ENCODE assay signal across 8 cellular contexts in genomic region chr16:3880623-3881498, GRCh38. TPM values are rescaled to one million over a fixed set of nuclear protein-coding genes. Genes with fewer than 3 reads are reported as not detected.
DNase-seq lines count a peak whose midpoint lies in the region; ATAC-seq and TF ChIP-seq lines count a peak whose summit lies in the region.

Gene CREBBP, minus strand, starts transcription at chr16:3880713. Its CDS starts 797 bp downstream, at chr16:3879916.

- peaks cover 17% of the 10 kb centered on the region for H3K4me1 ChIP-seq in PC-9 (replicated peaks; ENCODE audit: insufficient read depth)
- H3K4me1 ChIP-seq in esophagus (ENCODE audit: control insufficient read depth in 2 of 2, insufficient read depth in 2 of 2, low read length in 1 of 2): peaks cover 5 to 11% of the 10 kb centered on the region in 2 donors
- peaks cover 7% of the 10 kb centered on the region for H3K4me1 ChIP-seq in mucosa of stomach (ENCODE audit: control insufficient read depth, insufficient read depth, low read length)

- H2AFZ ChIP-seq in PC-9: peak within 1 kb of the TSS; percentile 99

- H3K36me3 ChIP-seq in PC-9 (ENCODE audit: low read depth) (0 out of 2 replicates have a peak, but pooled peaks cover 4% of the 10 kb centered on the region), esophagus (ENCODE audit: control insufficient read depth in 2 of 2, insufficient read depth in 2 of 2, low read length in 1 of 2) (no peaks in the 10 kb centered on the region), mucosa of stomach (ENCODE audit: control insufficient read depth, insufficient read depth, low read length) (no peaks in the 10 kb centered on the region)

- peak within 1 kb of the TSS; percentile 62 for H3K4me3 ChIP-seq in Jurkat, Clone E6-1 (ENCODE audit: low read length)
- H3K4me3 ChIP-seq in PC-9: peak within 1 kb of the TSS; percentile 92
- peak within 1 kb of the TSS; percentile 84 to 87 for H3K4me3 ChIP-seq in esophagus (ENCODE audit: low read depth in 1 of 2, low read length in 2 of 2)
- H3K4me3 ChIP-seq in mucosa of stomach (ENCODE audit: low read length): peak within 1 kb of the TSS; percentile 51

- POLR2A ChIA-PET in PC-9 (lab: Charles Lee; ENCODE audit: unreplicated experiment): interaction anchor here (0.5 to 1.0 kb wide), 8 partner anchors 10 to 409 kb away, joined by 3 to 16 read pairs (median 4); no protein-coding TSS in a partner anchor

- DNase-seq in DMS 273 (lab: John Stamatoyannopoulos, UW; ENCODE audit: unreplicated experiment) (peak; percentile 97), PC-9 (peak; percentile 64 to 91)
- DNase-seq in Jurkat, Clone E6-1 (ENCODE audit: low read depth, low spot score): peak; percentile 72
- peak; percentile 90 for DNase-seq in activated T-cell treated with anti-CD3 and anti-CD28 coated beads, Interleukin-2, amount 50 U/mL, for 1 hour
- peak; percentile 83 for DNase-seq in stimulated activated CD8-positive, alpha-beta memory T cell treated with anti-CD3 and anti-CD28 coated beads, Interleukin-4, amount 100 ng/mL, for 48 hours

- peaks cover 39% of the 10 kb centered on the region for H3K79me2 ChIP-seq in PC-9 (ENCODE audit: low read depth)

- H3F3A ChIP-seq in PC-9 (ENCODE audit: insufficient read depth, low read depth): peaks cover 9% of the 10 kb centered on the region; the same call in 1 of the 2 replicates

- ATAC-seq in GM21529 (IDR thresholded peaks at IDR 0.05; ENCODE audit: unreplicated experiment): peak; percentile 79

- peak within 1 kb of the TSS; percentile 92 for H3K9ac ChIP-seq in mucosa of stomach (ENCODE audit: low read length)

- WGBS in esophagus, 2 donors: 4 to 6% methylated on average over 65 to 96 of the region's 96 CpGs

- BruUV-seq in PC-9 (replicated peaks; lab: Mats Ljungman, UMichigan): TSS peak; percentile 63

- CTCF ChIA-PET in PC-9 (lab: Charles Lee): interaction anchor here (0.6 to 0.7 kb wide), 5 partner anchors 22 to 735 kb away, joined by 3 to 17 read pairs (median 8); no protein-coding TSS in a partner anchor

- H3K9me2 ChIP-seq in PC-9 (ENCODE audit: insufficient read depth): no peaks in the 10 kb centered on the region

- intact Hi-C loops in PC-9 (cut with micrococcal nuclease; ENCODE audit: unreplicated experiment): loop anchor here (2.0 to 10.0 kb wide), 4 partner anchors 58 to 374 kb away; no protein-coding TSS in a partner anchor

- H3K27ac ChIP-seq in PC-9 (peak within 1 kb of the TSS; percentile 26; the same call in 1 of the 2 replicates), esophagus (ENCODE audit: low read depth in 2 of 2, low read length in 1 of 2) (peak within 1 kb of the TSS; percentile 95 to 98)

- H4K20me1 ChIP-seq in PC-9 (ENCODE audit: insufficient read depth): peaks cover 38% of the 10 kb centered on the region

- H3K27me3 ChIP-seq in PC-9 (ENCODE audit: insufficient read depth, low read depth) (no peaks in the 10 kb centered on the region), esophagus (ENCODE audit: control insufficient read depth in 1 of 2, insufficient read depth in 2 of 2, low read length in 2 of 2) (no peaks in the 10 kb centered on the region), mucosa of stomach (ENCODE audit: control insufficient read depth, insufficient read depth, low read length) (no peaks in the 10 kb centered on the region)

- H3K4me2 ChIP-seq in PC-9: peak within 1 kb of the TSS; percentile 93

- H3K9me3 ChIP-seq in PC-9 (ENCODE audit: insufficient read depth, low read depth) (no peaks in the 10 kb centered on the region), esophagus (ENCODE audit: control insufficient read depth in 2 of 2, insufficient read depth in 1 of 2, low read depth in 1 of 2, low read length in 1 of 2) (no peaks in the 10 kb centered on the region), mucosa of stomach (ENCODE audit: control insufficient read depth, low read length) (no peaks in the 10 kb centered on the region)

- no peak for TF ChIP-seq CTCF in PC-9 (conservative IDR thresholded peaks at IDR 0.05)

RNA-seq across cellular contexts. Expression of gene CREBBP, which starts in this region (rescaled TPM):
- polyA plus RNA-seq in Jurkat, Clone E6-1 (2012; ENCODE audit: insufficient read depth, insufficient read length): 11.9 TPM
- total RNA-seq in PC-9 (2021): 70.5 and 74.9 TPM in 2 replicates
- 10 to 100 TPM in 1 of 2 donors, 1 to 10 TPM in 1; 8.4 to 20.2 TPM for polyA plus RNA-seq in esophagus

Comparison
In these comparisons a context has a peak if more than half of its experiments do, and no peak if none do; other contexts are left out.
1. Peak in every context shown above with its lines: DNase-seq, ATAC-seq, H3K4me3 ChIP-seq and H3K27ac ChIP-seq.